10 cellular contexts compared by ENCODE assay signal in genomic region chr7:157004050-157004838, GRCh38. TPM values are rescaled to one million over a fixed set of nuclear protein-coding genes. Genes with fewer than 3 reads are reported as not detected.
A peak's percentile ranks its signal among the peaks of the same experiment; 100 is the strongest.
DNase-seq lines count a peak whose midpoint lies in the region; ATAC-seq and TF ChIP-seq lines count a peak whose summit lies in the region.
"Had no signal": no experiment of that assay in that cellular context is flagged by ENCODE, and none has a peak within 500 bp of the region (broad histone marks: within the 10 kb centered on the region; RNA-seq: fewer than 3 reads in every experiment).

No MANE protein-coding gene starts in this region.

- H3K4me3 ChIP-seq in neutrophil (ENCODE audit: low read depth in 1 of 2, low read length in 1 of 2) (peak overlapping the region; percentile 18 to 65), thyroid gland (replicated peaks in 1 of 3) (no peak overlapping the region)

- H3K9me3 ChIP-seq in neutrophil (no peaks in the 10 kb centered on the region), thyroid gland (no peaks in the 10 kb centered on the region)

- H3K4me1 ChIP-seq in neutrophil (ENCODE audit: control insufficient read depth in 1 of 2, insufficient read depth in 1 of 2, low read depth in 1 of 2, low read length in 1 of 2) (peaks cover 67 to 81% of the 10 kb centered on the region in 2 experiments), thyroid gland (peaks cover 25 to 51% of the 10 kb centered on the region in 2 donors)

- no peak overlapping the region for H3K27ac ChIP-seq in neutrophil
- no peak overlapping the region for H3K27ac ChIP-seq in thyroid gland
- H3K27ac ChIP-seq: epithelial cell of prostate had no signal

- ATAC-seq in GM18868 (IDR thresholded peaks at IDR 0.05; ENCODE audit: unreplicated experiment) = no peak

- intact Hi-C loops in thyroid gland (cut with DNase I) = no loop called here

- TF ChIP-seq CTCF in neutrophil (IDR thresholded peaks at IDR 0.05) (no peak), thyroid gland (IDR thresholded peaks at IDR 0.05) (no peak)

- DNase-seq in ELF-1 (ENCODE audit: low read depth, low spot score) = peak; percentile 83
- peak; percentile 65 for DNase-seq in NCI-H2227 (lab: John Stamatoyannopoulos, UW; ENCODE audit: unreplicated experiment)
- DNase-seq in fibroblast of gingiva (ENCODE audit: low read depth) = peak; percentile 32
- no peak for DNase-seq in GDM1 (lab: John Stamatoyannopoulos, UW)
- no peak for DNase-seq in OCI-M1 (lab: John Stamatoyannopoulos, UW)
- DNase-seq in thyroid gland = no peak

- H3K27me3 ChIP-seq in neutrophil (peaks cover 97% of the 10 kb centered on the region), thyroid gland (peaks cover 69% of the 10 kb centered on the region)

- 4% methylated on average over 37 to 60 of the region's 60 CpGs for WGBS in thyroid gland, 2 donors

- H3K36me3 ChIP-seq in neutrophil (no peaks in the 10 kb centered on the region), thyroid gland (no peaks in the 10 kb centered on the region)

- TF ChIP-seq POLR2A in thyroid gland (IDR thresholded peaks at IDR 0.05) = no peak

RNA-seq across cellular contexts. Expression of gene MNX1, which starts 6.2 kb away (rescaled TPM):
- not detected for total RNA-seq in thyroid gland
- total RNA-seq: pulmonary artery endothelial cell had no signal

RNA-seq across cellular contexts. Expression of gene NOM1, which starts 54.7 kb away (rescaled TPM):
- total RNA-seq in thyroid gland = 10 to 100 TPM; 11.2 to 25.7 (median 16.8) TPM

Comparison
In these comparisons a context has a peak if more than half of its experiments do, and no peak if none do; other contexts are left out.
1. DNase-seq: peak in ELF-1 (single experiment), NCI-H2227 (single experiment) and fibroblast of gingiva (single experiment); none in GDM1 (single experiment), OCI-M1 (single experiment) and thyroid gland (0 of 2).
2. H3K4me3 ChIP-seq: peak in neutrophil (2 of 2); none in thyroid gland (0 of 3).